ENCODE assay signal across 1 cellular context in the genomic region with DNA sequence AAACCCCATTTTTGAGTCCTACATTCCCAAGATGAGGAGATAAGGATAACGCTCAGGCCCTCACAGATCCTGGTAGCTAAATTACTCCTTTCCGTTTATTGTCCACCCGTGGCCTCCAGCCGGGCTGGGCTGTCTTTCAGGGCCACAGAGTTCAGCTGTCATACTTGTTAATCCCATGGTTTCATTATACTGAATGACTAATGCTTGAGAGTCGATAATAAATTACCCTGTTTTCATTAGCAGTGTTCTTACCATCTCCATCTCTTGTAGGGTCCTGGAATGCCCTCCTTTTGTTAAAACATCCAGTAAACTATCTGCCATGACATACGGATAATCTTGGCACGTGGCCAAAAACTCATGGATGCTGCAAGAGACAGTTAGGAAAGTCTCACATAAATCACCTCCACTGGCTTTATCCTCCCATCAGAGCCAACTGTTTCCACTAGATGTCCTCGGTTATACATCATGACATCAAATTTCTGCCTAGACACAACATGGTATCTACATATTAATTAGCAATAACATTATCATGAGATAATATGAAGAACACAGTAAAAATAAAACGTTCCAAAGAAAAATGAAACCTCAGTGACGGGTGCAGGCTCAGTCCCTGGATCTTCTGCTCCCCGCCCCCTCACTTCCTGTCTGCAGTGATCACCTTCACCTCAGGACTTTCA.
TF ChIP-seq lines count a peak whose summit lies in the region.

No MANE protein-coding gene starts in this region.

TF ChIP-seq in A549, 52 proteins besides CTCF, POLR2A, EP300 and RAD21 (continued from another document):
- TF ChIP-seq SMC3 (IDR thresholded peaks at IDR 0.05): peak; percentile 34; the same call in 2 of the 3 replicates
- no peak for TF ChIP-seq KDM5A (IDR thresholded peaks at IDR 0.05)
